ENCODE assay signal across 1 cellular context in the genomic region with DNA sequence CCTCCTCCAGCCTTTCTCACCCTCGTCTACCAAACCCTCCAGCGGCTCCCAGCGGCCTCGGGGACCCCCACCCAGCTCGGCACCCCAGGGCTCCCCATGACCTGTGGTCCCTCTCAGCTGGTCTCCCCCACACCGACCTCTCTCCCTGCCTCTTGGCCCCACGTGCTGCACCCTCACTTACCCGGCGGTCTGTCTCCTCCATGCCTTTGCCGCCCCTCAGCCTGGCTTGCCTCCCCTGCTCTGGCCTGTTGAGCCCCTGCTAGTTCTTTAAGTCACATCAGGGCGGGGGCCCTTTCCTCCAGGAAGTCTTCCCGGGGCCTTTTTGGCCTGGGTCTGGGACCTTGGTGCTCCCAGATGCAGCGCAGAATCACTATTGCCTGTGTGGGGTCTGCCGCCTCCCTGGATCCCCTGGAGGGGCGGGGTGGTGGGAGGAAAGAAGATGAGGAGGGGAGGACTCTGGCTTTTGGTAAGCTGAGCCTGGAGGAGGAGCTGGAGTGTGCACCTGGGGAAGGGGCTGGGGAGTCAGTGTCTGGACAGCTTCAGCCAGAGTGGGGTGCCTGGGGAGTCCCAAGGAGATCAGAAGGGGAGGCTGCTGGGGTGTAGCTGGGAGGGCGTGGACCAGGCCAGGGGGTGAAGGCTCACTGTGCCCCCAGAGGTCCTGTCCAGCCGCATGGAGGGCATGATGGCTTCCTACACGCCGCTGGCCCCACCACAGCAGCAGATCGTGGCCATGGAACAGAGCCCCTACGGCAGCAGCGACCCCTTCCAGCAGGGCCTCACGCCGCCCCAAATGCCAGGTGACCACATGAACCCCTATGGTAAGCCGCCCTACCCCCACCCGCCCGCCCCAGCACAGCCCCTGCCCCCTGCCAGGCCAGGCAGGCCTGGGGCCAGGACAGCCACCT.
TF ChIP-seq lines count a peak whose summit lies in the region.

No MANE protein-coding gene starts in this region.

TF ChIP-seq in GM23338, 12 proteins besides CTCF, POLR2A, EP300 and RAD21 (continued from another document):
- no peak for TF ChIP-seq ZNF462 (CRISPR knock-in tag; IDR thresholded peaks at IDR 0.05)
- TF ChIP-seq NANOG (IDR thresholded peaks at IDR 0.05; ENCODE audit: borderline replicate concordance): no peak
- TF ChIP-seq REST (IDR thresholded peaks at IDR 0.05; ENCODE audit: unreplicated experiment): no peak
- no peak for TF ChIP-seq CREB1 (CRISPR knock-in tag; IDR thresholded peaks at IDR 0.05; ENCODE audit: low read depth)
- TF ChIP-seq ZNF331 (CRISPR knock-in tag; IDR thresholded peaks at IDR 0.05; ENCODE audit: low read depth): no peak
- TF ChIP-seq EZH2 (IDR thresholded peaks at IDR 0.05; ENCODE audit: low read depth, unreplicated experiment): no peak
- no peak for TF ChIP-seq POLR2AphosphoS5 (IDR thresholded peaks at IDR 0.05; ENCODE audit: low read depth)
- TF ChIP-seq ETS1 (IDR thresholded peaks at IDR 0.05): no peak
- no peak for TF ChIP-seq JUNB (IDR thresholded peaks at IDR 0.05; ENCODE audit: unreplicated experiment)
